In genomic region chr6:1554241-1554880, GRCh38 we compare ENCODE assay signal across 8 cellular contexts. TPM values are rescaled to one million over a fixed set of nuclear protein-coding genes. Genes with fewer than 3 reads are reported as not detected.
DNase-seq lines count a peak whose midpoint lies in the region; ATAC-seq and TF ChIP-seq lines count a peak whose summit lies in the region.

No MANE protein-coding gene starts in this region.

- peak overlapping the region; percentile 80 for H3K4me3 Mint-ChIP-seq in activated T-cell treated with anti-CD3 and anti-CD28 coated beads, Interleukin-2, amount 50 U/mL, for 4 hours
- H3K4me3 Mint-ChIP-seq in activated CD8-positive, alpha-beta T cell treated with anti-CD3 and anti-CD28 coated beads for 36 hours, result peak overlapping the region; percentile 72

- no peaks in the 10 kb centered on the region for H3K36me3 Mint-ChIP-seq in activated T-cell treated with anti-CD3 and anti-CD28 coated beads, Interleukin-2, amount 50 U/mL, for 4 hours (ENCODE audit: insufficient read depth)
- H3K36me3 Mint-ChIP-seq in activated CD8-positive, alpha-beta T cell treated with anti-CD3 and anti-CD28 coated beads for 36 hours (ENCODE audit: low read depth), result no peaks in the 10 kb centered on the region

- peaks cover 25% of the 10 kb centered on the region for H3K27me3 Mint-ChIP-seq in activated T-cell treated with anti-CD3 and anti-CD28 coated beads, Interleukin-2, amount 50 U/mL, for 4 hours (ENCODE audit: low read depth)
- peaks cover 27% of the 10 kb centered on the region for H3K27me3 Mint-ChIP-seq in activated CD8-positive, alpha-beta T cell treated with anti-CD3 and anti-CD28 coated beads for 36 hours

- ATAC-seq in activated T-cell treated with anti-CD3 and anti-CD28 coated beads, Interleukin-2, amount 50 U/mL, for 4 hours, result peak; percentile 18 to 45
- ATAC-seq in activated CD8-positive, alpha-beta T cell treated with anti-CD3 and anti-CD28 coated beads for 36 hours, result peak; percentile 24

- no peak overlapping the region for H3K27ac ChIP-seq in iPS DF 6.9 (ENCODE audit: low read length)
- peak overlapping the region in 1 of 3 donors; percentile 74 for H3K27ac ChIP-seq in thyroid gland

- POLR2A ChIA-PET in activated CD8-positive, alpha-beta T cell treated with anti-CD3 and anti-CD28 coated beads for 36 hours (lab: Charles Lee), result no interaction called here

- peak overlapping the region; percentile 73 for H3K27ac Mint-ChIP-seq in activated CD8-positive, alpha-beta T cell treated with anti-CD3 and anti-CD28 coated beads for 36 hours

- H3K9me3 ChIP-seq in iPS DF 6.9 (ENCODE audit: control insufficient read depth, insufficient read depth, low read length), result no peaks in the 10 kb centered on the region
- H3K9me3 ChIP-seq in thyroid gland, result no peaks in the 10 kb centered on the region

- H3K9me3 Mint-ChIP-seq in activated T-cell treated with anti-CD3 and anti-CD28 coated beads, Interleukin-2, amount 50 U/mL, for 4 hours, result no peaks in the 10 kb centered on the region
- no peaks in the 10 kb centered on the region for H3K9me3 Mint-ChIP-seq in activated CD8-positive, alpha-beta T cell treated with anti-CD3 and anti-CD28 coated beads for 36 hours

- H3K36me3 ChIP-seq in iPS DF 6.9 (ENCODE audit: control insufficient read depth, insufficient read depth, low read length), result no peaks in the 10 kb centered on the region
- H3K36me3 ChIP-seq in thyroid gland, result no peaks in the 10 kb centered on the region

- H3K4me3 ChIP-seq in iPS DF 6.9 (ENCODE audit: low read length), result peak overlapping the region; percentile 39; the same call in 1 of the 2 replicates
- peak overlapping the region in 2 of 3 donors; percentile 22 to 39 for H3K4me3 ChIP-seq in thyroid gland (replicated peaks in 1 of 3)

- TF ChIP-seq CTCF in activated CD8-positive, alpha-beta T cell treated with anti-CD3 and anti-CD28 coated beads for 36 hours (IDR thresholded peaks at IDR 0.05), result no peak
- no peak for TF ChIP-seq CTCF in thyroid gland (IDR thresholded peaks at IDR 0.05)

- intact Hi-C loops in activated CD8-positive, alpha-beta T cell treated with anti-CD3 and anti-CD28 coated beads for 36 hours (cut with micrococcal nuclease), result no loop called here
- intact Hi-C loops in thyroid gland (cut with DNase I), result no loop called here

- DNase-seq in activated T-cell treated with anti-CD3 and anti-CD28 coated beads, Interleukin-2, amount 50 U/mL, for 4 hours, result no peak
- DNase-seq in activated T-cell treated with anti-CD3 and anti-CD28 coated beads, Interleukin-2, amount 50 U/mL, for 48 hours, result no peak
- DNase-seq in activated CD8-positive, alpha-beta T cell treated with anti-CD3 and anti-CD28 coated beads for 36 hours, result peak; percentile 12
- DNase-seq in iPS DF 6.9 (ENCODE audit: low read depth, low spot score), result no peak
- DNase-seq in thyroid gland, result no peak
- no peak for DNase-seq in NCI-H446 treated with DMSO at 0.1 percent for 48 hours (lab: John Stamatoyannopoulos, UW)
- DNase-seq in GM19238 (ENCODE audit: insufficient read length, low spot score), result no peak
- no peak for DNase-seq in DMS53 (lab: John Stamatoyannopoulos, UW)

- no peak for TF ChIP-seq POLR2A in thyroid gland (IDR thresholded peaks at IDR 0.05)

- peaks cover 11% of the 10 kb centered on the region; the same call in 1 of the 2 replicates for H3K27me3 ChIP-seq in iPS DF 6.9 (ENCODE audit: control insufficient read depth, insufficient read depth, low read length)
- H3K27me3 ChIP-seq in thyroid gland, result no peaks in the 10 kb centered on the region

- CTCF ChIA-PET in activated CD8-positive, alpha-beta T cell treated with anti-CD3 and anti-CD28 coated beads for 36 hours (lab: Charles Lee), result interaction anchor here (0.6 to 3.9 kb wide), 5 partner anchors 11 to 82 kb away, joined by 3 to 22 read pairs (median 3); no protein-coding TSS in a partner anchor

- no CpG with 5 or more reads among the region's 20 CpGs for WGBS in iPS DF 6.9 (ENCODE audit: insufficient coverage, insufficient read length)
- WGBS in thyroid gland, 2 donors, result 52 to 53% methylated on average over 20 of the region's 20 CpGs

- peaks cover 16% of the 10 kb centered on the region for H3K4me1 Mint-ChIP-seq in activated T-cell treated with anti-CD3 and anti-CD28 coated beads, Interleukin-2, amount 50 U/mL, for 4 hours (ENCODE audit: low read depth)
- peaks cover 10% of the 10 kb centered on the region for H3K4me1 Mint-ChIP-seq in activated CD8-positive, alpha-beta T cell treated with anti-CD3 and anti-CD28 coated beads for 36 hours (ENCODE audit: low read depth)

- H3K4me1 ChIP-seq in iPS DF 6.9 (ENCODE audit: control insufficient read depth, insufficient read depth, low read length) (no peaks in the 10 kb centered on the region; the same call in 1 of the 2 replicates), thyroid gland (peaks cover 0 to 3% of the 10 kb centered on the region in 2 donors)

RNA-seq across cellular contexts. Expression of gene FOXC1, which starts 55.4 kb away (rescaled TPM):
- under 1 TPM; 0.05 to 0.08 (median 0.05) TPM for total RNA-seq in activated T-cell treated with anti-CD3 and anti-CD28 coated beads, Interleukin-2, amount 50 U/mL, for 4 hours
- total RNA-seq in activated CD8-positive, alpha-beta T cell treated with anti-CD3 and anti-CD28 coated beads for 36 hours, result under 1 TPM in 1 of 2 experiments, not detected in 1; 0.16 TPM
- total RNA-seq in thyroid gland, result 1 to 10 TPM; 3.8 to 8.1 (median 5.5) TPM

Comparison
In these comparisons a context has a peak if more than half of its experiments do, and no peak if none do; other contexts are left out.
1. RNA of gene FOXC1, which starts 55.4 kb away (total RNA-seq): 3.8 to 8.1 TPM in thyroid gland; 0.16 TPM in activated CD8-positive, alpha-beta T cell treated with anti-CD3 and anti-CD28 coated beads for 36 hours and 0.05 to 0.08 TPM in activated T-cell treated with anti-CD3 and anti-CD28 coated beads, Interleukin-2, amount 50 U/mL, for 4 hours; every median in the first group is over 4 times any median in the second.